19 cellular contexts compared by ENCODE assay signal in genomic region chr6:155219299-155219698, GRCh38. TPM values are rescaled to one million over a fixed set of nuclear protein-coding genes. Genes with fewer than 3 reads are reported as not detected.
DNase-seq lines count a peak whose midpoint lies in the region; ATAC-seq and TF ChIP-seq lines count a peak whose summit lies in the region.
"Had no signal": no experiment of that assay in that cellular context is flagged by ENCODE, and none has a peak within 500 bp of the region (broad histone marks: within the 10 kb centered on the region; RNA-seq: fewer than 3 reads in every experiment).

No MANE protein-coding gene starts in this region.

- DNase-seq in Ammon's horn (ENCODE audit: low spot score), result peak; percentile 19
- DNase-seq in coronary artery (ENCODE audit: low spot score), result peak; percentile 36
- DNase-seq in suprapubic skin (ENCODE audit: low spot score in 2 of 2), result peak in 1 of 2 donors; percentile 53
- DNase-seq in colonic mucosa, result no peak
- DNase-seq: CD4-positive, alpha-beta memory T cell; HCEC 1CT; NCI-H187; NCI-H2107; NCI-H510A treated with DMSO at 0.1 percent for 48 hours; NCI-H82; OCI-M1; SHP77 had no signal

- H3K4me1 ChIP-seq in suprapubic skin, result peaks cover 6% of the 10 kb centered on the region
- H3K4me1 ChIP-seq in colonic mucosa, result no peaks in the 10 kb centered on the region

- intact Hi-C loops in colonic mucosa (cut with DNase I), result no loop called here

- TF ChIP-seq EP300 in suprapubic skin (IDR thresholded peaks at IDR 0.05), result no peak

- TF ChIP-seq POLR2A in suprapubic skin (IDR thresholded peaks at IDR 0.05), result no peak

- H3K9me3 ChIP-seq in suprapubic skin, result no peaks in the 10 kb centered on the region
- no peaks in the 10 kb centered on the region for H3K9me3 ChIP-seq in colonic mucosa

- no peak for TF ChIP-seq CTCF in coronary artery (IDR thresholded peaks at IDR 0.05)
- TF ChIP-seq CTCF in suprapubic skin (IDR thresholded peaks at IDR 0.05), result no peak
- TF ChIP-seq CTCF in colonic mucosa (IDR thresholded peaks at IDR 0.05), result no peak

- H3K27ac ChIP-seq in angular gyrus (ENCODE audit: low read depth, low read length), result peak overlapping the region; percentile 41
- H3K27ac ChIP-seq in coronary artery, result peak overlapping the region in 1 of 2 donors; percentile 62
- peak overlapping the region; percentile 45 for H3K27ac ChIP-seq in suprapubic skin
- no peak overlapping the region for H3K27ac ChIP-seq in colonic mucosa

- H3K36me3 ChIP-seq in suprapubic skin (no peaks in the 10 kb centered on the region), colonic mucosa (no peaks in the 10 kb centered on the region)

- no peak for ATAC-seq in GM18909 (IDR thresholded peaks at IDR 0.05; ENCODE audit: poor library complexity, unreplicated experiment)
- no peak for ATAC-seq in HG02798 (IDR thresholded peaks at IDR 0.05; ENCODE audit: poor library complexity, unreplicated experiment)
- ATAC-seq: GM23338, K562 had no signal

- 79% methylated on average over 7 of the region's 7 CpGs for WGBS in suprapubic skin

- H3K27me3 ChIP-seq in suprapubic skin (no peaks in the 10 kb centered on the region), colonic mucosa (no peaks in the 10 kb centered on the region)

- H3K4me3 ChIP-seq in coronary artery (no peak overlapping the region), suprapubic skin (no peak overlapping the region), colonic mucosa (no peak overlapping the region)
- H3K4me3 ChIP-seq: GM23338, K562 had no signal

- H3K9ac ChIP-seq in colonic mucosa (ENCODE audit: low read depth in 2 of 2, low read length in 2 of 2), result no peak overlapping the region

RNA-seq across cellular contexts. Expression of gene CLDN20, which starts 44.5 kb away (rescaled TPM):
- total RNA-seq in suprapubic skin (not detected), colonic mucosa (not detected)
- total RNA-seq: A172; CD4-positive, alpha-beta memory T cell; GM23338; K562; RPMI7951 had no signal
